ENCODE assay signal across 8 cellular contexts in the genomic region with DNA sequence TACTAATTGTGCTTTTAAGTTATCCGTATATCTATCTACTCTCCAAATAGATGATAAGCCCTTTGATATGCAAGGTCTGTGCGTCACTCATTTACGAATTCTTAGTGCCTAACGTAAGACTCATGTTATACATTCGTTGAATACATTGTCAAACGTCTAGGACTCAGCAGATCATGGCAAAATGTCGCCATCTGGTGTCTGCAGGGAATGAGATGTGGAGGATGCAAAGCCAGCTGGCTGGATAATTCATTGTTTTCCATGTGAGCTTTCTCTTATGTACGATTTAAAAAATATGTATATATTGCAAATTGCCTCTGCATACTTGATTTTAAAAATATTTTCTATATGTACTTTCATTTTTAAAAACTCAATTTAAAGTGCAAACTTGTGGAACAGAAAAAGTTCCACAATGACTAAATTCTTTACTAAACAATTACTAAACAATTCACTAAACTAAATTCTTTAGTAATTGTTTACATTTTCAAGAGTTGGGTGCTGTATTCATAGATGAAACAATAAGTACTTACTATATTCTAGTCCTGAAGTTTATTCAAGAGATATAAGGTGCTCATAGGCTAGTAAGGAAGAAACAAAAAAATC. TPM values are rescaled to one million over a fixed set of nuclear protein-coding genes. Genes with fewer than 3 reads are reported as not detected.
DNase-seq lines count a peak whose midpoint lies in the region; ATAC-seq and TF ChIP-seq lines count a peak whose summit lies in the region.

No MANE protein-coding gene starts in this region.

- peak; percentile 24 to 57 (median 53) for DNase-seq in CD4-positive, CD25-positive, alpha-beta regulatory T cell
- DNase-seq in GM20000 (ENCODE audit: low spot score), result peak; percentile 60
- peak; percentile 51 for DNase-seq in NCI-H2029 treated with DMSO at 0.1 percent for 48 hours (lab: John Stamatoyannopoulos, UW)
- DNase-seq in mammary epithelial cell, result peak; percentile 52
- DNase-seq in kidney glomerular epithelial cell (lab: John Stamatoyannopoulos, UW), result peak; percentile 54
- peak; percentile 22 to 48 (median 23) for DNase-seq in stimulated activated CD4-positive, alpha-beta T cell treated with anti-CD3 and anti-CD28 coated beads, TNF-alpha, amount 100 ng/mL, for 24 hours (ENCODE audit: low read depth in 3 of 3)

- H3K4me3 ChIP-seq in CD4-positive, CD25-positive, alpha-beta regulatory T cell (ENCODE audit: low read depth, low read length), result no peak overlapping the region
- H3K4me3 ChIP-seq in WI38 (ENCODE audit: low read depth, low read length), result no peak overlapping the region
- no peak overlapping the region for H3K4me3 ChIP-seq in mammary epithelial cell (replicated peaks in 1 of 3; ENCODE audit: insufficient read depth in 1 of 3, low read depth in 2 of 3, low read length in 3 of 3)

- no peak for ATAC-seq in CD4-positive, CD25-positive, alpha-beta regulatory T cell (ENCODE audit: low read depth in 2 of 2)
- ATAC-seq in GM19395 (IDR thresholded peaks at IDR 0.05; ENCODE audit: unreplicated experiment), result no peak

- H3K79me2 ChIP-seq in mammary epithelial cell (ENCODE audit: insufficient read depth, low read length), result no peaks in the 10 kb centered on the region

- no peak overlapping the region for H3K27ac Mint-ChIP-seq in CD4-positive, CD25-positive, alpha-beta regulatory T cell

- peaks cover 17% of the 10 kb centered on the region for H3K27me3 Mint-ChIP-seq in CD4-positive, CD25-positive, alpha-beta regulatory T cell

- H3K9me3 ChIP-seq in CD4-positive, CD25-positive, alpha-beta regulatory T cell (ENCODE audit: control insufficient read depth in 2 of 2, low read length in 2 of 2), result no peaks in the 10 kb centered on the region
- no peaks in the 10 kb centered on the region for H3K9me3 ChIP-seq in mammary epithelial cell (replicated peaks; ENCODE audit: insufficient read depth, low read length)

- H3K4me2 ChIP-seq in mammary epithelial cell (ENCODE audit: insufficient read depth, low read depth, low read length), result no peak overlapping the region

- H3K27ac ChIP-seq in CD4-positive, CD25-positive, alpha-beta regulatory T cell (ENCODE audit: insufficient read depth, low read length, poor library complexity, severe bottlenecking), result no peak overlapping the region
- H3K27ac ChIP-seq in mammary epithelial cell (ENCODE audit: insufficient read depth, low read depth, low read length), result no peak overlapping the region

- no peaks in the 10 kb centered on the region for H3K36me3 Mint-ChIP-seq in CD4-positive, CD25-positive, alpha-beta regulatory T cell

- 6% methylated on average over 8 of the region's 8 CpGs for WGBS in mammary epithelial cell (ENCODE audit: low coverage, missing lambda C conversion rate)

- no TSS peak for BruUV-seq in mammary epithelial cell (replicated peaks; lab: Mats Ljungman, UMichigan)

- CTCF ChIA-PET in mammary epithelial cell (lab: Charles Lee; ENCODE audit: low non-redundant PET), result interaction anchor here (0.5 to 1.2 kb wide), 4 partner anchors 54 to 201 kb away, joined by 3 to 12 read pairs (median 6); a partner anchor contains a TSS

- peaks cover 0 to 2% (median 0%) of the 10 kb centered on the region in 7 donors for H3K9me3 Mint-ChIP-seq in CD4-positive, CD25-positive, alpha-beta regulatory T cell

- dilution Hi-C loops in mammary epithelial cell (cut with HindIII; ENCODE audit: low sequenced_read_pairs), result no loop called here

- H3K4me1 ChIP-seq in CD4-positive, CD25-positive, alpha-beta regulatory T cell (ENCODE audit: control insufficient read depth, insufficient read depth, low read length, poor library complexity, severe bottlenecking), result no peaks in the 10 kb centered on the region
- H3K4me1 ChIP-seq in mammary epithelial cell (ENCODE audit: insufficient read depth, low read length), result no peaks in the 10 kb centered on the region

- intact Hi-C loops in mammary epithelial cell (cut with micrococcal nuclease), result loop anchor here (1.0 to 2.0 kb wide), 4 partner anchors 53 to 197 kb away; a partner anchor contains a TSS

- no peaks in the 10 kb centered on the region for H3K36me3 ChIP-seq in CD4-positive, CD25-positive, alpha-beta regulatory T cell (ENCODE audit: control insufficient read depth, insufficient read depth, low read length)
- H3K36me3 ChIP-seq in mammary epithelial cell (ENCODE audit: insufficient read depth, low read length), result no peaks in the 10 kb centered on the region

- H2AFZ ChIP-seq in mammary epithelial cell (ENCODE audit: low read depth, low read length), result no peak overlapping the region

- peaks cover 0 to 3% (median 0%) of the 10 kb centered on the region in 4 donors for H3K4me1 Mint-ChIP-seq in CD4-positive, CD25-positive, alpha-beta regulatory T cell

- no peak overlapping the region for H3K4me3 Mint-ChIP-seq in CD4-positive, CD25-positive, alpha-beta regulatory T cell

- H4K20me1 ChIP-seq in mammary epithelial cell (ENCODE audit: insufficient read depth, low read length), result no peaks in the 10 kb centered on the region

- in situ Hi-C loops in mammary epithelial cell (cut with MboI; ENCODE audit: low sequenced_read_pairs in 2 of 2), result loop anchor here (5.0 to 10.0 kb wide), 2 partner anchors 65 to 123 kb away; no protein-coding TSS in a partner anchor

- TF ChIP-seq CTCF in GM20000 (IDR thresholded peaks at IDR 0.05; ENCODE audit: extremely low read depth, missing control alignments), result peak; percentile 63
- TF ChIP-seq CTCF in WI38 (IDR thresholded peaks at IDR 0.05; ENCODE audit: low read depth, low read length), result peak; percentile 76
- TF ChIP-seq CTCF in mammary epithelial cell (conservative IDR thresholded peaks at IDR 0.05 in 1 of 2, IDR thresholded peaks at IDR 0.05 in 1 of 2; ENCODE audit: extremely low read depth in 1 of 2, insufficient read depth in 1 of 2, low read depth in 1 of 2, low read length in 2 of 2), result peak; percentile 84 to 90

- H3K27me3 ChIP-seq in CD4-positive, CD25-positive, alpha-beta regulatory T cell (ENCODE audit: control insufficient read depth, insufficient read depth, low read length), result no peaks in the 10 kb centered on the region
- H3K27me3 ChIP-seq in mammary epithelial cell (ENCODE audit: insufficient read depth, low read length), result no peaks in the 10 kb centered on the region

- no peak overlapping the region for H3K9ac ChIP-seq in mammary epithelial cell (ENCODE audit: insufficient read depth, low read length)

RNA-seq across cellular contexts. Expression of a gene that starts 33.8 kb away (rescaled TPM):
- 14.6 TPM for total RNA-seq in CD4-positive, CD25-positive, alpha-beta regulatory T cell
- polyA plus RNA-seq in CD4-positive, CD25-positive, alpha-beta regulatory T cell, result 1 to 10 TPM; 5.9 to 8.2 (median 7.2) TPM
- total RNA-seq in mammary epithelial cell, result 10 to 100 TPM in 1 of 2 donors, 1 to 10 TPM in 1; 6.7 to 19.3 TPM
- 9.3 TPM for polyA plus RNA-seq in mammary epithelial cell
- polyA minus RNA-seq in mammary epithelial cell, result 8.6 TPM

RNA-seq across cellular contexts. Expression of a gene that starts 46.6 kb away (rescaled TPM):
- total RNA-seq in CD4-positive, CD25-positive, alpha-beta regulatory T cell, result not detected
- not detected for polyA plus RNA-seq in CD4-positive, CD25-positive, alpha-beta regulatory T cell
- not detected for total RNA-seq in mammary epithelial cell
- not detected for polyA plus RNA-seq in mammary epithelial cell
- polyA minus RNA-seq in mammary epithelial cell, result not detected

RNA-seq across cellular contexts. Expression of a gene that starts 53.3 kb away (rescaled TPM):
- not detected for total RNA-seq in CD4-positive, CD25-positive, alpha-beta regulatory T cell
- under 1 TPM in 1 of 4 donors, not detected in 3; 0.05 TPM for polyA plus RNA-seq in CD4-positive, CD25-positive, alpha-beta regulatory T cell
- total RNA-seq in mammary epithelial cell, result 1 to 10 TPM in 1 of 2 donors, under 1 TPM in 1; 0.31 to 1.2 TPM
- polyA plus RNA-seq in mammary epithelial cell, result 0.15 TPM
- 0.16 TPM for polyA minus RNA-seq in mammary epithelial cell
